In the genomic region with DNA sequence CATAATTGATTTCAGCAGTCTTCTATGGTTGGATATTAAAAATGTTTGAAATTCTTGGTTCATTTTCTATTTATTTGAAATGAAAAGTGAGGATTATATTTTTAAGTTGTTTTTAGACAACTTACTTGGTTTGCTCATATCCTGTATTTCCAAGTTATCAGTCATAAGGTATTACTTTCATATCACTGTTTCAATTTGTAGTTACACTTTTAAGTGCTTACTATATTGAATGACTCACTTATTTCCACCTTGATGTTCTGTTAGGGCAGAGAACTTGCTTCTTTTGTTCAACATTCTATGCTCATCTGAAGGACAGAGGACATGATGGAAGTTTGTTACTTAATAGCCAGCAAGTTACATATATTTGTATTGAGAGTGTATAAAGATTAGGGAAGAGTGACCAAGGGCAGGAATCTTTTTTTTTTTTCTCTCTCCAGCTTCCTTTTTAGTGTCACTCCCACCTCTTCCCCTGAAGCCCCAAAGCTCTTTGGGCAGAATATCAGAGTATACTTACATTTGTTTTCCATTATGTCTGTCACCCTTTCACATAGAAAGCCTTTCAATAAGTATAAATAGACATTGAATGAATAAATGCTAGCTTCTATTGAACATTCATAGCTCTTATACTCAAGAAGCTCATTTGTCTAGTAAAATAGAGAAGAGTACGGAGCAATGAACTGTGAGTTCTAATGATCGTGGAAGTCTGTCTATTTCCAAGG, we compare ENCODE assay signal across 11 cellular contexts. TPM values are rescaled to one million over a fixed set of nuclear protein-coding genes. Genes with fewer than 3 reads are reported as not detected.
DNase-seq lines count a peak whose midpoint lies in the region; ATAC-seq, FAIRE-seq and TF ChIP-seq lines count a peak whose summit lies in the region.
"Had no signal": no experiment of that assay in that cellular context is flagged by ENCODE, and none has a peak within 500 bp of the region (broad histone marks: within the 10 kb centered on the region; RNA-seq: fewer than 3 reads in every experiment).

No MANE protein-coding gene starts in this region.

- peaks cover 14% of the 10 kb centered on the region for H4K20me1 ChIP-seq in astrocyte (ENCODE audit: insufficient read depth, low read length)

- no peaks in the 10 kb centered on the region for H3K27me3 ChIP-seq in astrocyte (ENCODE audit: insufficient read depth, low read length)
- H3K27me3 ChIP-seq in trophoblast cell (ENCODE audit: insufficient read depth, low read length) = no peaks in the 10 kb centered on the region
- H3K27me3 ChIP-seq: Peyer's patch had no signal

- TF ChIP-seq CTCF in astrocyte (IDR thresholded peaks at IDR 0.05; ENCODE audit: insufficient read depth, low read depth, low read length) = no peak

- H2AK5ac ChIP-seq in trophoblast cell (ENCODE audit: low read length) = no peak overlapping the region

- H3K79me1 ChIP-seq in trophoblast cell (ENCODE audit: low read length) = no peaks in the 10 kb centered on the region

- no peak overlapping the region for H4K12ac ChIP-seq in trophoblast cell (ENCODE audit: low read depth, low read length)

- no peak overlapping the region for H3K23ac ChIP-seq in trophoblast cell (ENCODE audit: low read length)

- H2BK5ac ChIP-seq in trophoblast cell (ENCODE audit: low read depth, low read length, poor library complexity) = no peak overlapping the region

- H3K36me3 Mint-ChIP-seq in astrocyte (ENCODE audit: low read depth, unreplicated experiment) = peaks cover 2% of the 10 kb centered on the region

- intact Hi-C loops in left ventricle myocardium superior (cut with micrococcal nuclease) = no loop called here

- H2BK120ac ChIP-seq in trophoblast cell (ENCODE audit: insufficient read depth, low read length, poor library complexity) = no peak overlapping the region

- no peaks in the 10 kb centered on the region for H3K9me3 Mint-ChIP-seq in astrocyte (ENCODE audit: unreplicated experiment)

- no peak overlapping the region for H3K18ac ChIP-seq in trophoblast cell (ENCODE audit: low read length)

- no peak overlapping the region for H2AFZ ChIP-seq in astrocyte (ENCODE audit: low read depth, low read length)
- H2AFZ ChIP-seq in trophoblast cell (ENCODE audit: insufficient read depth, low read length, poor library complexity) = no peak overlapping the region

- no peak overlapping the region for H2BK12ac ChIP-seq in trophoblast cell (ENCODE audit: low read length)

- H3K4me3 Mint-ChIP-seq in astrocyte (ENCODE audit: unreplicated experiment) = no peak overlapping the region

- H3K27ac Mint-ChIP-seq in astrocyte (ENCODE audit: unreplicated experiment) = no peak overlapping the region

- H3K79me2 ChIP-seq in astrocyte (ENCODE audit: insufficient read depth, low read length) (peaks cover 15% of the 10 kb centered on the region), trophoblast cell (ENCODE audit: control insufficient read depth, insufficient read depth, low read length, poor library complexity) (no peaks in the 10 kb centered on the region)

- DNase-seq in astrocyte (ENCODE audit: low read depth) = peak; percentile 8
- DNase-seq in trophoblast cell = no peak
- DNase-seq in NCI-H146 (lab: John Stamatoyannopoulos, UW) = no peak
- no peak for DNase-seq in left ventricle myocardium superior
- no peak for DNase-seq in cerebellar nuclear complex (lab: John Stamatoyannopoulos, UW)
- DNase-seq: Peyer's patch had no signal

- H3K27me3 Mint-ChIP-seq in astrocyte (ENCODE audit: low read depth, unreplicated experiment) = no peaks in the 10 kb centered on the region

- WGBS in trophoblast cell (ENCODE audit: extremely low coverage, insufficient coverage, insufficient read length) = no CpG with 5 or more reads among the region's 2 CpGs

- H3K36me3 ChIP-seq in astrocyte (ENCODE audit: insufficient read depth, low read length) (peaks cover 6% of the 10 kb centered on the region), trophoblast cell (ENCODE audit: control insufficient read depth in 1 of 2, insufficient read depth in 2 of 2, low read length in 2 of 2) (peaks cover 0 to 2% of the 10 kb centered on the region in 2 experiments)

- no peak overlapping the region for H3K14ac ChIP-seq in trophoblast cell (ENCODE audit: low read length)

- H3K4me1 Mint-ChIP-seq in astrocyte (ENCODE audit: low read depth, unreplicated experiment) = peaks cover 4% of the 10 kb centered on the region

- H3K9ac ChIP-seq in astrocyte (ENCODE audit: low read length) = no peak overlapping the region
- H3K9ac ChIP-seq in trophoblast cell (ENCODE audit: low read length) = no peak overlapping the region

- H4K91ac ChIP-seq in trophoblast cell (ENCODE audit: low read depth, low read length) = no peak overlapping the region

- no peak overlapping the region for H3K4me3 ChIP-seq in astrocyte (ENCODE audit: insufficient read depth, low read depth, low read length)
- no peak overlapping the region for H3K4me3 ChIP-seq in trophoblast cell (ENCODE audit: low read depth, low read length)
- H3K4me3 ChIP-seq: Peyer's patch had no signal

- H3K4ac ChIP-seq in trophoblast cell (ENCODE audit: low read depth, low read length) = no peak overlapping the region

- no peak overlapping the region for H3K4me2 ChIP-seq in astrocyte (ENCODE audit: low read length)
- H3K4me2 ChIP-seq in trophoblast cell (ENCODE audit: low read length) = no peak overlapping the region

- H3K4me1 ChIP-seq in astrocyte (ENCODE audit: insufficient read depth, low read length) (no peaks in the 10 kb centered on the region), trophoblast cell (ENCODE audit: control insufficient read depth in 1 of 2, insufficient read depth in 2 of 2, low read length in 2 of 2) (no peaks in the 10 kb centered on the region)
- H3K4me1 ChIP-seq: Peyer's patch had no signal

- ATAC-seq in GM18519 (IDR thresholded peaks at IDR 0.05; ENCODE audit: low FRiP score, unreplicated experiment) = peak; percentile 97
- ATAC-seq in GM21423 (IDR thresholded peaks at IDR 0.05; ENCODE audit: unreplicated experiment) = peak; percentile 95
- ATAC-seq in HG03175 (IDR thresholded peaks at IDR 0.05; ENCODE audit: unreplicated experiment) = peak; percentile 96
- ATAC-seq in left ventricle myocardium superior = no peak

- H4K8ac ChIP-seq in trophoblast cell (ENCODE audit: low read depth, low read length) = no peak overlapping the region

- peak; percentile 60 for FAIRE-seq in astrocyte (lab: Jason Lieb, UNC)
- FAIRE-seq: endometrium, G401.6 had no signal

- H3K9me3 ChIP-seq in astrocyte (ENCODE audit: insufficient read depth, low read depth, low read length) (no peaks in the 10 kb centered on the region), trophoblast cell (ENCODE audit: insufficient read depth, low read depth, low read length) (no peaks in the 10 kb centered on the region)
- H3K9me3 ChIP-seq: Peyer's patch had no signal

- H3K27ac ChIP-seq in astrocyte (ENCODE audit: low read depth, low read length) = no peak overlapping the region
- H3K27ac ChIP-seq in trophoblast cell (ENCODE audit: low read depth, low read length) = no peak overlapping the region
- H3K27ac ChIP-seq: Peyer's patch had no signal

RNA-seq across cellular contexts. Expression of gene PIK3C3, which starts 28.1 kb away (rescaled TPM):
- total RNA-seq in astrocyte (104 and 106 TPM in 2 replicates), left ventricle myocardium superior (34.1 TPM)
- polyA plus RNA-seq in trophoblast cell (2013) = 34.3 and 36.5 TPM in 2 replicates
